Comparison of ENCODE assay signal across 8 cellular contexts in genomic region chr15:96356494-96357455, GRCh38.
DNase-seq lines count a peak whose midpoint lies in the region; ATAC-seq and FAIRE-seq lines count a peak whose summit lies in the region.

No MANE protein-coding gene starts in this region.

- H3K27me3 ChIP-seq in BLaER1 treated with 17β-estradiol and CSF1 and Interleukin-3, amounts not matched to agents 10 nM and 100 nM: peaks cover 99 to 100% (median 100%) of the 10 kb centered on the region in 11 experiments
- H3K27me3 ChIP-seq in muscle layer of duodenum (ENCODE audit: low read depth, low read length): peaks cover 32% of the 10 kb centered on the region

- H3K36me3 ChIP-seq in BLaER1 treated with 17β-estradiol and CSF1 and Interleukin-3, amounts not matched to agents 10 nM and 100 nM: no peaks in the 10 kb centered on the region
- no peaks in the 10 kb centered on the region for H3K36me3 ChIP-seq in muscle layer of duodenum (ENCODE audit: control insufficient read depth in 1 of 2, insufficient read depth in 2 of 2, low read length in 2 of 2)

- peaks cover 0 to 5% (median 0%) of the 10 kb centered on the region in 11 experiments; a peak in 2 of 22 replicates for H3K9me3 ChIP-seq in BLaER1 treated with 17β-estradiol and CSF1 and Interleukin-3, amounts not matched to agents 10 nM and 100 nM (replicated peaks in 1 of 11)
- H3K9me3 ChIP-seq in muscle layer of duodenum (ENCODE audit: control insufficient read depth in 1 of 2, low read length in 2 of 2): no peaks in the 10 kb centered on the region

- H3K4me1 ChIP-seq in BLaER1 treated with 17β-estradiol and CSF1 and Interleukin-3, amounts not matched to agents 10 nM and 100 nM: peaks cover 18 to 45% (median 37%) of the 10 kb centered on the region in 10 experiments; a peak in 17 of 20 replicates
- H3K4me1 ChIP-seq in muscle layer of duodenum (ENCODE audit: control insufficient read depth in 1 of 2, insufficient read depth in 2 of 2, low read length in 2 of 2): peaks cover 5 to 13% of the 10 kb centered on the region in 2 donors

- no peak overlapping the region for H3K27ac ChIP-seq in BLaER1 treated with 17β-estradiol and CSF1 and Interleukin-3, amounts not matched to agents 10 nM and 100 nM
- H3K27ac ChIP-seq in muscle layer of duodenum (ENCODE audit: low read length): peak overlapping the region; percentile 39

- peak; percentile 55 for FAIRE-seq in GM19239 (lab: Jason Lieb, UNC)

- peak overlapping the region; percentile 94 to 100 (median 98) for H3K4me2 ChIP-seq in BLaER1 treated with 17β-estradiol and CSF1 and Interleukin-3, amounts not matched to agents 10 nM and 100 nM

- peak; percentile 76 for DNase-seq in GM19239 (ENCODE audit: insufficient read length, low spot score)
- peak; percentile 78 for DNase-seq in NOMO-1 treated with dmso at 0.1 percent for 144 hours (lab: John Stamatoyannopoulos, UW; ENCODE audit: unreplicated experiment)
- DNase-seq in activated CD8-positive, alpha-beta memory T cell treated with anti-CD3 and anti-CD28 coated beads, Interleukin-2, amount 50 U/mL, for 4 hours: peak; percentile 64
- DNase-seq in epidermal melanocyte (ENCODE audit: insufficient read length, low spot score): peak; percentile 77
- peak; percentile 52 to 59 for DNase-seq in stimulated activated CD8-positive, alpha-beta memory T cell treated with anti-CD3 and anti-CD28 coated beads, Interleukin-7, amount 100 ng/mL, for 48 hours (ENCODE audit: extremely low read depth in 1 of 2, low read depth in 1 of 2)

- H3K9ac ChIP-seq in BLaER1 treated with 17β-estradiol and CSF1 and Interleukin-3, amounts not matched to agents 10 nM and 100 nM: peak overlapping the region in 9 of 11 experiments; percentile 24 to 62 (median 44); a peak in 14 of 22 replicates

- peak; percentile 74 for ATAC-seq in HG03432 (IDR thresholded peaks at IDR 0.05; ENCODE audit: unreplicated experiment)

- peaks cover 0 to 94% (median 81%) of the 10 kb centered on the region in 11 experiments; a peak in 19 of 22 replicates for H4K20me1 ChIP-seq in BLaER1 treated with 17β-estradiol and CSF1 and Interleukin-3, amounts not matched to agents 10 nM and 100 nM

- peak overlapping the region; percentile 59 to 73 (median 66) for H3K4me3 ChIP-seq in BLaER1 treated with 17β-estradiol and CSF1 and Interleukin-3, amounts not matched to agents 10 nM and 100 nM
- peak overlapping the region; percentile 64 to 79 for H3K4me3 ChIP-seq in muscle layer of duodenum (ENCODE audit: low read depth in 1 of 2, low read length in 2 of 2)
